ENCODE assay signal across 10 cellular contexts in the genomic region with DNA sequence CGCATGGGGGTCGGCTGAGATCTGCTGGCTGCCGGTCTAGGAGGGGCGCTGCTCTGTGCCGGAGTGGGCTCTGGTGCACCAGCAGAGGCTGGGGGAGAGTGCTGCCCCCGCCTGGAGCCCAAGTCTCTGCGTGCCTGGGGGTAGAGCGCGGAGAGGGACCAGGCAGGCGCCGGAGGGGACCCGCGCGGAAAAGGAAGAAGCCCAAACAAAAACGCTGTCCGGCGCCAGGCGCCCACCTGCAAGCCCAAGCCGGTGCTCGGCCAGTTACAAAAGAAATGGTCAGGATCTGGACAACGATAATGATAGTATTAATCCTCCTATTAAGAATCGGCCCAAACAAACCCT. TPM values are rescaled to one million over a fixed set of nuclear protein-coding genes. Genes with fewer than 3 reads are reported as not detected.
DNase-seq lines count a peak whose midpoint lies in the region; ATAC-seq and TF ChIP-seq lines count a peak whose summit lies in the region.
"Had no signal": no experiment of that assay in that cellular context is flagged by ENCODE, and none has a peak within 500 bp of the region (broad histone marks: within the 10 kb centered on the region; RNA-seq: fewer than 3 reads in every experiment).

No MANE protein-coding gene starts in this region.

- H3K4me3 ChIP-seq in WI38 (ENCODE audit: low read depth, low read length) = peak overlapping the region; percentile 63
- peak overlapping the region; percentile 67 for H3K4me3 ChIP-seq in psoas muscle

- H3K36me3 ChIP-seq in psoas muscle (ENCODE audit: insufficient read depth in 1 of 2, low read depth in 1 of 2) = no peaks in the 10 kb centered on the region

- H3K27ac ChIP-seq in psoas muscle = no peak overlapping the region
- H3K27ac ChIP-seq: VCaP had no signal

- H3K27me3 ChIP-seq in psoas muscle (ENCODE audit: insufficient read depth in 3 of 3, low read length in 2 of 3) = peaks cover 0 to 42% (median 12%) of the 10 kb centered on the region in 3 donors

- TF ChIP-seq CTCF in WI38 (IDR thresholded peaks at IDR 0.05; ENCODE audit: low read depth, low read length) = no peak
- no peak for TF ChIP-seq CTCF in psoas muscle (IDR thresholded peaks at IDR 0.05)
- no peak for TF ChIP-seq CTCF in GM10266 (IDR thresholded peaks at IDR 0.05; ENCODE audit: control insufficient read depth, insufficient read depth, low read depth, missing control alignments)

- peak; percentile 76 for DNase-seq in ELF-1 (ENCODE audit: low read depth, low spot score)
- DNase-seq in left cardiac atrium = peak; percentile 29
- no peak for DNase-seq in psoas muscle
- no peak for DNase-seq in NCI-H2029 (lab: John Stamatoyannopoulos, UW)
- DNase-seq in GM10266 (ENCODE audit: extremely low spot score) = no peak
- no peak for DNase-seq in activated gamma-delta T cell treated with Interleukin-2 at 50 U/mL for 16 hours
- DNase-seq: NCI-H1694 treated with DMSO at 0.1 percent for 48 hours had no signal

- 36 to 46% (median 37%) methylated on average over 22 of the region's 22 CpGs for WGBS in psoas muscle, 3 donors

- no peaks in the 10 kb centered on the region for H3K9me3 ChIP-seq in psoas muscle

- peak; percentile 32 to 39 for ATAC-seq in left cardiac atrium
- ATAC-seq in psoas muscle = peak in 2 of 4 donors; percentile 10 to 48
- ATAC-seq in HG02885 (IDR thresholded peaks at IDR 0.05; ENCODE audit: poor library complexity, unreplicated experiment) = no peak

- intact Hi-C loops in left cardiac atrium (cut with DNase I) = loop anchor here (5.0 to 10.0 kb wide), 4 partner anchors 38 to 208 kb away; no protein-coding TSS in a partner anchor
- intact Hi-C loops in psoas muscle (cut with DNase I) = no loop called here

- no peaks in the 10 kb centered on the region for H3K4me1 ChIP-seq in psoas muscle

RNA-seq across cellular contexts. Expression of a gene that starts 0.6 kb away (rescaled TPM):
- 10 to 100 TPM; 24.4 to 25.3 TPM for total RNA-seq in left cardiac atrium
- 1 to 10 TPM; 4.3 to 5.2 (median 4.9) TPM for total RNA-seq in psoas muscle
- polyA plus RNA-seq in psoas muscle = 1 to 10 TPM; 2.3 to 4.7 (median 4.2) TPM

Comparison
In these comparisons a context has a peak if more than half of its experiments do, and no peak if none do; other contexts are left out.
1. DNase-seq: peak in ELF-1 (single experiment) and left cardiac atrium (single experiment); none in psoas muscle (0 of 2), NCI-H2029 (single experiment), GM10266 (single experiment) and activated gamma-delta T cell treated with Interleukin-2 at 50 U/mL for 16 hours (single experiment).
2. RNA of a gene that starts 0.6 kb away (total RNA-seq): 24.4 to 25.3 TPM in left cardiac atrium; 4.3 to 5.2 TPM in psoas muscle; every median in the first group is over 4 times any median in the second.
3. intact Hi-C loops: an anchor here in left cardiac atrium (5.0 to 10.0 kb wide); none called in psoas muscle.